In the genomic region with DNA sequence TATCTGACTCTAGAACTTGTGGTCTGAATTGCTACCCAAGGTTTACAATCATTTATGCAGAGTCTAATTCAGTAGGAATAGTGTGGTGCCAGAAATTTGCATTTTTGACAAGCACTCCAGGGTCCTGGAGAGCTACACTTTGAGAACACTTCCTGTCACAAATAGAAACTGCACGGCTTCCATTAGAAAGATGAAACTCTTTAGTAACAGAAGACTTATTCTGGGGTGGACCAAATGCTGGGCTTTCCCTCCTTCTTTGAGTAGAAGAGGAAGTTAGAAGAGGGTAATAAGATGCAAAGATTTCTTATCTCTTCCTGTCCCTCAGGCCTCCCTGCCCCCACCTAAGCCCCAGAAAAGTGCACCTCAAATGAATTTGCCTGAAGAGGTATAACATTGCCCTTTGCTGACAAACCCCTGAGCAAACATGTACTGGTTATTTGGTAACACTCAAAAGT, we compare ENCODE assay signal across 9 cellular contexts. TPM values are rescaled to one million over a fixed set of nuclear protein-coding genes. Genes with fewer than 3 reads are reported as not detected.
A peak's percentile ranks its signal among the peaks of the same experiment; 100 is the strongest.
DNase-seq lines count a peak whose midpoint lies in the region; ATAC-seq, FAIRE-seq and TF ChIP-seq lines count a peak whose summit lies in the region.
"Had no signal": no experiment of that assay in that cellular context is flagged by ENCODE, and none has a peak within 500 bp of the region (broad histone marks: within the 10 kb centered on the region; RNA-seq: fewer than 3 reads in every experiment).

No MANE protein-coding gene starts in this region.

- H3K9me3 Mint-ChIP-seq in chondrocyte (ENCODE audit: low read depth): no peaks in the 10 kb centered on the region

- H3K4me2 ChIP-seq in endothelial cell of umbilical vein (ENCODE audit: insufficient read depth, low read length): no peak overlapping the region

- no peak overlapping the region for H3K27ac Mint-ChIP-seq in chondrocyte (ENCODE audit: unreplicated experiment)

- dilution Hi-C loops in endothelial cell of umbilical vein (cut with MboI; ENCODE audit: extremely low pct_ligation_motif_present, low sequenced_read_pairs): no loop called here

- intact Hi-C loops in endothelial cell of umbilical vein (cut with micrococcal nuclease): no loop called here

- no peak overlapping the region for H2AFZ ChIP-seq in endothelial cell of umbilical vein (ENCODE audit: low read depth, low read length)

- CTCF ChIA-PET in endothelial cell of umbilical vein (lab: Charles Lee): interaction anchor here (2.1 to 4.8 kb wide), 2 partner anchors 31 to 239 kb away, joined by 11 to 34 read pairs; no protein-coding TSS in a partner anchor

- no peak overlapping the region for H3K4me3 Mint-ChIP-seq in chondrocyte (ENCODE audit: unreplicated experiment)

- H3K79me2 ChIP-seq in endothelial cell of umbilical vein (ENCODE audit: control insufficient read depth, insufficient read depth, low read length): no peaks in the 10 kb centered on the region

- DNase-seq in endothelial cell of umbilical vein (ENCODE audit: low read depth, low spot score) (no peak), RKO (ENCODE audit: low spot score) (no peak), chondrocyte (ENCODE audit: low spot score) (no peak), GM03348 (ENCODE audit: low spot score) (no peak)

- no peak for FAIRE-seq in endothelial cell of umbilical vein (lab: Jason Lieb, UNC)

- H3K9ac ChIP-seq in endothelial cell of umbilical vein (replicated peaks; ENCODE audit: extremely low read depth, insufficient read depth, low read length): no peak overlapping the region

- POLR2A ChIA-PET in endothelial cell of umbilical vein (lab: Charles Lee): no interaction called here

- H3K27me3 ChIP-seq in endothelial cell of umbilical vein (ENCODE audit: control insufficient read depth in 2 of 2, insufficient read depth in 2 of 2, low read length in 2 of 2): no peaks in the 10 kb centered on the region

- H3K4me1 ChIP-seq in endothelial cell of umbilical vein (ENCODE audit: control insufficient read depth, extremely low read depth, insufficient read depth, low read length): peaks cover 41% of the 10 kb centered on the region

- no peak overlapping the region for H3K4me3 ChIP-seq in endothelial cell of umbilical vein (replicated peaks in 1 of 3; ENCODE audit: insufficient read depth in 1 of 3, low read depth in 1 of 3, low read length in 3 of 3)

- ATAC-seq in GM18520 (IDR thresholded peaks at IDR 0.05; ENCODE audit: unreplicated experiment) (peak; percentile 62), GM21786 (IDR thresholded peaks at IDR 0.05; ENCODE audit: unreplicated experiment) (peak; percentile 95), esophagus mucosa (no peak)
- ATAC-seq: HCT116 had no signal

- TF ChIP-seq CTCF in endothelial cell of umbilical vein (IDR thresholded peaks at IDR 0.05; ENCODE audit: extremely low read depth in 1 of 2, insufficient read depth in 1 of 2, low read depth in 1 of 2, low read length in 2 of 2) (no peak), chondrocyte (IDR thresholded peaks at IDR 0.05) (no peak)

- peaks cover 19% of the 10 kb centered on the region for H3K4me1 Mint-ChIP-seq in chondrocyte (ENCODE audit: low read depth)

- H3K9me3 ChIP-seq in KOPT-K1 (ENCODE audit: insufficient read depth, low read length, poor library complexity, severe bottlenecking) (no peaks in the 10 kb centered on the region), endothelial cell of umbilical vein (replicated peaks; ENCODE audit: control insufficient read depth, insufficient read depth, low read length) (no peaks in the 10 kb centered on the region)

- no TSS peak for BruUV-seq in endothelial cell of umbilical vein (replicated peaks; lab: Mats Ljungman, UMichigan)

- no peak for TF ChIP-seq POLR2A in endothelial cell of umbilical vein (IDR thresholded peaks at IDR 0.05; ENCODE audit: low read depth, low read length)

- peaks cover 6% of the 10 kb centered on the region for H3K27me3 Mint-ChIP-seq in chondrocyte (ENCODE audit: low read depth)

- H3K36me3 ChIP-seq in KOPT-K1 (ENCODE audit: insufficient read depth, low read length) (peaks cover 55% of the 10 kb centered on the region), endothelial cell of umbilical vein (ENCODE audit: control insufficient read depth in 2 of 2, extremely low read depth in 1 of 2, insufficient read depth in 2 of 2, low read length in 2 of 2) (no peaks in the 10 kb centered on the region)

- peak overlapping the region; percentile 43 for H3K27ac ChIP-seq in KOPT-K1 (ENCODE audit: low read depth, low read length, poor library complexity, severe bottlenecking)
- no peak overlapping the region for H3K27ac ChIP-seq in endothelial cell of umbilical vein (ENCODE audit: insufficient read depth, low read depth, low read length)

- H3K36me3 Mint-ChIP-seq in chondrocyte (ENCODE audit: low read depth): peaks cover 2% of the 10 kb centered on the region

- H4K20me1 ChIP-seq in endothelial cell of umbilical vein (replicated peaks; ENCODE audit: control insufficient read depth, extremely low read depth, insufficient read depth, low read length): no peaks in the 10 kb centered on the region

- H3K9me1 ChIP-seq in endothelial cell of umbilical vein (replicated peaks; ENCODE audit: control insufficient read depth, extremely low read depth, insufficient read depth, low read length): no peaks in the 10 kb centered on the region

TF ChIP-seq in endothelial cell of umbilical vein, 7 proteins besides CTCF, POLR2A, EP300 and RAD21:
- no peak for TF ChIP-seq MYC (IDR thresholded peaks at IDR 0.05; ENCODE audit: low read depth, low read length)
- TF ChIP-seq GATA2 (IDR thresholded peaks at IDR 0.05; ENCODE audit: insufficient read depth, insufficient read length, low read depth, low read length): peak; percentile 22

RNA-seq across cellular contexts. Expression of a gene that starts 28.4 kb away (rescaled TPM):
- total RNA-seq in endothelial cell of umbilical vein (52.4 and 65.6 TPM in 2 replicates), esophagus mucosa (21.8 TPM), chondrocyte (9.3 to 13.6 TPM (median 9.3 TPM) in 3 replicates)
- polyA plus RNA-seq in endothelial cell of umbilical vein: 40.0 and 40.9 TPM in 2 replicates
- 31.5 and 40.3 TPM in 2 replicates for polyA plus RNA-seq in endothelial cell of umbilical vein (2011; cell fraction: cytosol; rRNA removed)
- polyA plus RNA-seq in endothelial cell of umbilical vein (2011; cell fraction: nucleus; rRNA removed): 137 and 150 TPM in 2 replicates
- 44.5 and 47.3 TPM in 2 replicates for polyA plus RNA-seq in endothelial cell of umbilical vein (2012)
- polyA minus RNA-seq in endothelial cell of umbilical vein: 86.1 and 98.5 TPM in 2 replicates
- polyA minus RNA-seq in endothelial cell of umbilical vein (2011; cell fraction: cytosol; rRNA and poly(A)+ RNA removed): 1.5 TPM
- 79.7 and 109 TPM in 2 replicates for polyA minus RNA-seq in endothelial cell of umbilical vein (2011; cell fraction: nucleus; rRNA and poly(A)+ RNA removed)
